15 cellular contexts compared by ENCODE assay signal in genomic region chr5:72505539-72505938, GRCh38. TPM values are rescaled to one million over a fixed set of nuclear protein-coding genes. Genes with fewer than 3 reads are reported as not detected.
A peak's percentile ranks its signal among the peaks of the same experiment; 100 is the strongest.
DNase-seq lines count a peak whose midpoint lies in the region; ATAC-seq and TF ChIP-seq lines count a peak whose summit lies in the region.
"Had no signal": no experiment of that assay in that cellular context is flagged by ENCODE, and none has a peak within 500 bp of the region (broad histone marks: within the 10 kb centered on the region; RNA-seq: fewer than 3 reads in every experiment).

No MANE protein-coding gene starts in this region.

- no peak for ATAC-seq in activated CD8-positive, alpha-beta memory T cell treated with anti-CD3 and anti-CD28 coated beads, Interleukin-2, amount 10 ng/mL, durations not matched to agents 7 days and 5 days
- ATAC-seq in mucosa of descending colon (no peak), GM19023 (IDR thresholded peaks at IDR 0.05; ENCODE audit: unreplicated experiment) (no peak)
- ATAC-seq: activated T-cell treated with anti-CD3 and anti-CD28 coated beads, Interleukin-2, amount 50 U/mL, for 72 hours; sciatic nerve had no signal

- TF ChIP-seq EP300 in esophagus muscularis mucosa (IDR thresholded peaks at IDR 0.05) (no peak), suprapubic skin (IDR thresholded peaks at IDR 0.05) (no peak)

- peak overlapping the region; percentile 54 for H3K27ac Mint-ChIP-seq in activated CD8-positive, alpha-beta memory T cell treated with anti-CD3 and anti-CD28 coated beads, Interleukin-2, amount 10 ng/mL, durations not matched to agents 7 days and 5 days
- H3K27ac Mint-ChIP-seq: activated T-cell treated with anti-CD3 and anti-CD28 coated beads, Interleukin-2, amount 50 U/mL, for 72 hours; CD8-positive, alpha-beta memory T cell had no signal

- peaks cover 23% of the 10 kb centered on the region for H3K27me3 Mint-ChIP-seq in activated CD8-positive, alpha-beta memory T cell treated with anti-CD3 and anti-CD28 coated beads, Interleukin-2, amount 10 ng/mL, durations not matched to agents 7 days and 5 days

- no peaks in the 10 kb centered on the region for H3K9me3 ChIP-seq in esophagus muscularis mucosa
- H3K9me3 ChIP-seq in suprapubic skin: no peaks in the 10 kb centered on the region
- no peaks in the 10 kb centered on the region for H3K9me3 ChIP-seq in mucosa of descending colon

- H3K4me3 Mint-ChIP-seq in activated CD8-positive, alpha-beta memory T cell treated with anti-CD3 and anti-CD28 coated beads, Interleukin-2, amount 10 ng/mL, durations not matched to agents 7 days and 5 days: no peak overlapping the region
- H3K4me3 Mint-ChIP-seq: CD8-positive, alpha-beta memory T cell had no signal

- peaks cover 30 to 51% (median 43%) of the 10 kb centered on the region in 4 donors for H3K4me1 ChIP-seq in esophagus muscularis mucosa
- peaks cover 21% of the 10 kb centered on the region for H3K4me1 ChIP-seq in suprapubic skin
- no peaks in the 10 kb centered on the region for H3K4me1 ChIP-seq in mucosa of descending colon (ENCODE audit: low read depth)

- H3K36me3 Mint-ChIP-seq in activated CD8-positive, alpha-beta memory T cell treated with anti-CD3 and anti-CD28 coated beads, Interleukin-2, amount 10 ng/mL, durations not matched to agents 7 days and 5 days: no peaks in the 10 kb centered on the region
- H3K36me3 Mint-ChIP-seq: CD8-positive, alpha-beta memory T cell had no signal

- H3K27me3 ChIP-seq in esophagus muscularis mucosa (no peaks in the 10 kb centered on the region), suprapubic skin (no peaks in the 10 kb centered on the region)

- H3K4me3 ChIP-seq in esophagus muscularis mucosa: peak overlapping the region; percentile 7 to 34 (median 18)
- peak overlapping the region; percentile 27 for H3K4me3 ChIP-seq in suprapubic skin
- no peak overlapping the region for H3K4me3 ChIP-seq in mucosa of descending colon

- H3K27ac ChIP-seq in esophagus muscularis mucosa (replicated peaks in 1 of 4) (peak overlapping the region; percentile 12 to 46 (median 27)), suprapubic skin (peak overlapping the region; percentile 20)
- H3K27ac ChIP-seq: HL-60 had no signal

- 67% methylated on average over 7 of the region's 7 CpGs for WGBS in esophagus muscularis mucosa
- WGBS in suprapubic skin: 76% methylated on average over 7 of the region's 7 CpGs

- CTCF ChIA-PET in activated CD8-positive, alpha-beta memory T cell treated with anti-CD3 and anti-CD28 coated beads, Interleukin-2, amount 10 ng/mL, durations not matched to agents 7 days and 5 days (lab: Charles Lee): interaction anchor here (0.9 kb wide), 1 partner anchor 139 kb away, joined by 3 read pairs; no protein-coding TSS in a partner anchor

- TF ChIP-seq CTCF in esophagus muscularis mucosa (IDR thresholded peaks at IDR 0.05) (no peak), suprapubic skin (IDR thresholded peaks at IDR 0.05) (no peak), mucosa of descending colon (IDR thresholded peaks at IDR 0.05) (no peak)

- H3K9me3 Mint-ChIP-seq in activated CD8-positive, alpha-beta memory T cell treated with anti-CD3 and anti-CD28 coated beads, Interleukin-2, amount 10 ng/mL, durations not matched to agents 7 days and 5 days (ENCODE audit: low read depth): no peaks in the 10 kb centered on the region
- H3K9me3 Mint-ChIP-seq: activated T-cell treated with anti-CD3 and anti-CD28 coated beads, Interleukin-2, amount 50 U/mL, for 72 hours; CD8-positive, alpha-beta memory T cell had no signal

- TF ChIP-seq POLR2A in esophagus muscularis mucosa (IDR thresholded peaks at IDR 0.05; ENCODE audit: low read depth): no peak
- TF ChIP-seq POLR2A in suprapubic skin (IDR thresholded peaks at IDR 0.05): no peak

- intact Hi-C loops in esophagus muscularis mucosa (cut with DNase I): no loop called here
- intact Hi-C loops in mucosa of descending colon (cut with DNase I, micrococcal nuclease): no loop called here

- peaks cover 2% of the 10 kb centered on the region for H3K4me1 Mint-ChIP-seq in activated CD8-positive, alpha-beta memory T cell treated with anti-CD3 and anti-CD28 coated beads, Interleukin-2, amount 10 ng/mL, durations not matched to agents 7 days and 5 days
- H3K4me1 Mint-ChIP-seq: CD8-positive, alpha-beta memory T cell had no signal

- no peaks in the 10 kb centered on the region for H3K36me3 ChIP-seq in esophagus muscularis mucosa
- H3K36me3 ChIP-seq in suprapubic skin: no peaks in the 10 kb centered on the region
- no peaks in the 10 kb centered on the region for H3K36me3 ChIP-seq in mucosa of descending colon (ENCODE audit: low read depth)

- no peak for DNase-seq in activated CD8-positive, alpha-beta memory T cell treated with anti-CD3 and anti-CD28 coated beads, Interleukin-2, amount 10 ng/mL, durations not matched to agents 7 days and 5 days
- no peak for DNase-seq in activated CD8-positive, alpha-beta memory T cell treated with anti-CD3 and anti-CD28 coated beads for 24 hours
- DNase-seq in NOMO-1 (lab: John Stamatoyannopoulos, UW; ENCODE audit: unreplicated experiment in 2 of 2) (peak; percentile 73 to 77), esophagus muscularis mucosa (ENCODE audit: extremely low spot score) (peak; percentile 19), suprapubic skin (ENCODE audit: low spot score in 2 of 2) (no peak), mucosa of descending colon (no peak)
- no peak for DNase-seq in activated CD4-positive, alpha-beta T cell treated with anti-CD3 and anti-CD28 coated beads for 4 hours
- DNase-seq: activated T-cell treated with anti-CD3 and anti-CD28 coated beads, Interleukin-2, amount 50 U/mL, for 72 hours; CD8-positive, alpha-beta memory T cell; NCI-H2081 treated with DMSO at 0.1 percent for 48 hours; stimulated activated CD4-positive, alpha-beta T cell treated with anti-CD3 and anti-CD28 coated beads, Interleukin-4, amount 100 ng/mL, for 4 hours had no signal

RNA-seq across cellular contexts. Expression of gene ZNF366, which starts 1.7 kb away (rescaled TPM):
- not detected for total RNA-seq in activated CD8-positive, alpha-beta memory T cell treated with anti-CD3 and anti-CD28 coated beads, Interleukin-2, amount 10 ng/mL, durations not matched to agents 7 days and 5 days
- total RNA-seq in esophagus muscularis mucosa (10 to 100 TPM in 1 of 4 donors, 1 to 10 TPM in 3; 3.1 to 11.1 (median 5.0) TPM), suprapubic skin (1 to 10 TPM in 2 of 4 donors, under 1 TPM in 2; 0.38 to 3.8 (median 2.1) TPM), mucosa of descending colon (1 to 10 TPM in 2 of 3 donors, under 1 TPM in 1; 0.96 to 1.6 (median 1.6) TPM)
- total RNA-seq: activated T-cell treated with anti-CD3 and anti-CD28 coated beads, Interleukin-2, amount 50 U/mL, for 72 hours; CD8-positive, alpha-beta memory T cell; Daoy had no signal

Comparison
In these comparisons a context has a peak if more than half of its experiments do, and no peak if none do; other contexts are left out.
1. DNase-seq: peak in NOMO-1 (2 of 2) and esophagus muscularis mucosa (single experiment); none in activated CD8-positive, alpha-beta memory T cell treated with anti-CD3 and anti-CD28 coated beads, Interleukin-2, amount 10 ng/mL, durations not matched to agents 7 days and 5 days (single experiment), activated CD8-positive, alpha-beta memory T cell treated with anti-CD3 and anti-CD28 coated beads for 24 hours (single experiment), suprapubic skin (0 of 2), mucosa of descending colon (0 of 3) and activated CD4-positive, alpha-beta T cell treated with anti-CD3 and anti-CD28 coated beads for 4 hours (0 of 2).